Comparison of ENCODE assay signal across 25 cellular contexts in the genomic region with DNA sequence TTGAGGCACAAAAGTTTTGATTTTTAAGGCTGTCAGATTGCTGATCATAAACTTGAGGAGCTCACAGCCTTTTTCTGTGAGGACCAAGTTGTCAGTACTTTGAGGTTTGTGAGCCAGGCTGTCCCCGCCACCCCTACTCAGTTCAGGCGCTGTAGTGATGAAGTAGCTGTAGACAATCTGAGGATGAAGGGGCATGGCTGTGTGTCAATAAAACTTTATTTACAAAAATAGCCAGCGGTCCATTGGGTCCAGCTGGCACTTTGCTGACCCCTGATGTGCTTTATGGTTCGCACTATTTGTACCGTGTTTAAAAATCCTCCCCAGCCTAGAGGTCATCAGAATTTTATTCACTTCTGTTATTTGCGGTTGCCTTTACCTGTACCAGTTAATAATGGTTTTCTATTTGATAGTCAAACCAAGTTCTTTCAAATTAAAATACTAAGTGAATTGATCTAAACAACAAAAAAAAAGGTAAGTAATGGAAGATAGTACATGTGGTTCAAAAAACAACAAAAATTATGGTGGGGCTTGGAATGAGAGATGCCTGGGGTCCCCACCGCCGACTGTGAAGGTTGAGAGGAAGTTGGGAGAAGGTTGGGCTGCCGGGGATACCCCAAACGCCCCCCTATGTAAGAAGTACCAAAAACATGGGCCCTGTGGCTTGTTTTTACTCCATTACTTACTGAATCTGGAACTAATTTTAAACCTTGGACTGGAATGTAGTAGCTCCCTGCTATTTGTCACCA.
"Had no signal": no experiment of that assay in that cellular context is flagged by ENCODE, and none has a peak within 500 bp of the region (broad histone marks: within the 10 kb centered on the region; RNA-seq: fewer than 3 reads in every experiment).

No MANE protein-coding gene starts in this region.

- H3K27me3 ChIP-seq: brain microvascular endothelial cell, gastroesophageal sphincter, heart left ventricle, pancreas, thyroid gland had no signal

- H3K27ac Mint-ChIP-seq: activated naive CD8-positive, alpha-beta T cell treated with anti-CD3 and anti-CD28 coated beads, Interleukin-2, amount 50 U/mL, for 24 hours; activated T-helper 1 cell treated with anti-CD3 and anti-CD28 coated beads, Interleukin-12 subunit alpha, Interleukin-12 subunit beta, Interleukin-2, Interleukin-4 antibody, amounts not matched to agents 30 ng/mL and 10 ng/mL and 1 ng/mL, durations not matched to agents 14 hours and 24 hours and 36 hours; endodermal cell; mesothelial cell of epicardium; naive thymus-derived CD8-positive, alpha-beta T cell; stimulated activated naive CD8-positive, alpha-beta T cell treated with anti-CD3 and anti-CD28 coated beads, Interleukin-15, Interleukin-2, amounts not matched to agents 100 ng/mL and 50 ng/mL, for 24 hours; T-helper 17 cell had no signal

- H3K4me3 Mint-ChIP-seq: activated naive CD8-positive, alpha-beta T cell treated with anti-CD3 and anti-CD28 coated beads, Interleukin-2, amount 50 U/mL, for 24 hours; activated T-helper 1 cell treated with anti-CD3 and anti-CD28 coated beads, Interleukin-12 subunit alpha, Interleukin-12 subunit beta, Interleukin-2, Interleukin-4 antibody, amounts not matched to agents 30 ng/mL and 10 ng/mL and 1 ng/mL, durations not matched to agents 14 hours and 24 hours and 36 hours; endodermal cell; mesothelial cell of epicardium; naive thymus-derived CD8-positive, alpha-beta T cell; stimulated activated naive CD8-positive, alpha-beta T cell treated with anti-CD3 and anti-CD28 coated beads, Interleukin-15, Interleukin-2, amounts not matched to agents 100 ng/mL and 50 ng/mL, for 24 hours; T-helper 17 cell had no signal

- ATAC-seq: activated naive CD8-positive, alpha-beta T cell treated with anti-CD3 and anti-CD28 coated beads, Interleukin-2, amount 50 U/mL, for 24 hours; gastroesophageal sphincter; heart left ventricle; left colon; lower lobe of right lung; naive thymus-derived CD8-positive, alpha-beta T cell; pancreas; psoas muscle; right cardiac atrium; T-helper 17 cell had no signal

- H3K4me1 Mint-ChIP-seq: activated naive CD8-positive, alpha-beta T cell treated with anti-CD3 and anti-CD28 coated beads, Interleukin-2, amount 50 U/mL, for 24 hours; mesothelial cell of epicardium; naive thymus-derived CD8-positive, alpha-beta T cell had no signal

- H3K36me3 Mint-ChIP-seq: mesothelial cell of epicardium; naive thymus-derived CD8-positive, alpha-beta T cell had no signal

- H3K9me3 Mint-ChIP-seq: activated naive CD8-positive, alpha-beta T cell treated with anti-CD3 and anti-CD28 coated beads, Interleukin-2, amount 50 U/mL, for 24 hours; activated T-helper 1 cell treated with anti-CD3 and anti-CD28 coated beads, Interleukin-12 subunit alpha, Interleukin-12 subunit beta, Interleukin-2, Interleukin-4 antibody, amounts not matched to agents 30 ng/mL and 10 ng/mL and 1 ng/mL, durations not matched to agents 14 hours and 24 hours and 36 hours; endodermal cell; mesothelial cell of epicardium; naive thymus-derived CD8-positive, alpha-beta T cell; stimulated activated naive CD8-positive, alpha-beta T cell treated with anti-CD3 and anti-CD28 coated beads, Interleukin-15, Interleukin-2, amounts not matched to agents 100 ng/mL and 50 ng/mL, for 24 hours had no signal

- H3K27ac ChIP-seq: brain microvascular endothelial cell, gastroesophageal sphincter, heart left ventricle, lower lobe of right lung, pancreas, psoas muscle, thyroid gland had no signal

- H3K4me1 ChIP-seq: gastroesophageal sphincter, lower lobe of right lung, pancreas, psoas muscle, thyroid gland had no signal

- H3K9me3 ChIP-seq: gastroesophageal sphincter, heart left ventricle, lower lobe of right lung, pancreas, psoas muscle, thyroid gland had no signal

- DNase-seq: activated CD4-positive, alpha-beta T cell treated with anti-CD3 and anti-CD28 coated beads for 4 hours; activated CD4-positive, alpha-beta T cell treated with anti-CD3 and anti-CD28 coated beads, Interleukin-2, amount 50 U/mL, for 48 hours; activated CD4-positive, CD25-positive, alpha-beta regulatory T cell; activated gamma-delta T cell; activated naive CD4-positive, alpha-beta T cell treated with anti-CD3 and anti-CD28 coated beads, Interleukin-2, amount 50 U/mL, for 16 hours; activated naive CD8-positive, alpha-beta T cell treated with anti-CD3 and anti-CD28 coated beads, Interleukin-2, amount 50 U/mL, for 24 hours; brain microvascular endothelial cell; left colon; lower lobe of right lung; psoas muscle; right cardiac atrium; stimulated activated CD4-positive, alpha-beta T cell treated with anti-CD3 and anti-CD28 coated beads, Interleukin-12 subunit alpha, Interleukin-12 subunit beta, amount 100 ng/mL, for 4 hours; stimulated activated CD4-positive, alpha-beta T cell treated with anti-CD3 and anti-CD28 coated beads, Interleukin-4, amount 100 ng/mL, for 4 hours; substantia nigra; SW 1271; T-helper 17 cell; thyroid gland had no signal

- H3K36me3 ChIP-seq: brain microvascular endothelial cell, gastroesophageal sphincter, heart left ventricle, lower lobe of right lung, pancreas, thyroid gland had no signal

- H3K4me3 ChIP-seq: gastroesophageal sphincter, heart left ventricle, lower lobe of right lung, pancreas, psoas muscle, thyroid gland had no signal
